In the genomic region with DNA sequence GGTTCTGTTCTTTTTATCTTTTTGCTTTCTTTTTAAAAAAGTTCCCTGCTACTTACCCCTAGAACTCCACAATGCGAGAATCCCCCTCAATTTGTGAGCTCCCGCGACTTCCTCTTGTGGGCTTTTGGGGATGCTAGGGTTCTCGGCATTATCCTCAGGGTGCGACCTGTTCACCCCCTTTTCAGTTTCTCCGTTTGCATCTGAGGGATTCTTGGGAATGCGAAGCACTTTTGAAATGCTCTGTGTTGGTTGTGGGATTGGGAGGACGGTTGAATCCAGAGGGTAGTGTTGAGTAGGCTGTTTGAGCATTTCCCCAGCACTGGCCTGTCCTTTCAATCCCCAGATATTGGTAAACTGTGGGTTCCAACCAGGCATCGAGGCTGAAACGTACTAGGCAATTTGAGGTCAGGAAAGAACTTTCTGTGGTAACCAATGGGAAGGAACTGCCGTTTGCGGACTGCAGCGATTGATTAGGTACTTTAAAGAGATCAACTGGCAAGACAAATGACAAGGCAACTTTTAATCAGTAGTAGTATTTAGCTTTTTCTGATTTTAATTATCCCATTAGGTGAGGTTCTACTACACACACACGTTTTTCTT, we compare ENCODE assay signal across 1 cellular context.
A peak's percentile ranks its signal among the peaks of the same experiment; 100 is the strongest.
TF ChIP-seq lines count a peak whose summit lies in the region.

No MANE protein-coding gene starts in this region.

TF ChIP-seq in HepG2, 621 proteins besides CTCF, POLR2A, EP300 and RAD21 (continued from another document and continues in another):
- TF ChIP-seq, protein P1, sequence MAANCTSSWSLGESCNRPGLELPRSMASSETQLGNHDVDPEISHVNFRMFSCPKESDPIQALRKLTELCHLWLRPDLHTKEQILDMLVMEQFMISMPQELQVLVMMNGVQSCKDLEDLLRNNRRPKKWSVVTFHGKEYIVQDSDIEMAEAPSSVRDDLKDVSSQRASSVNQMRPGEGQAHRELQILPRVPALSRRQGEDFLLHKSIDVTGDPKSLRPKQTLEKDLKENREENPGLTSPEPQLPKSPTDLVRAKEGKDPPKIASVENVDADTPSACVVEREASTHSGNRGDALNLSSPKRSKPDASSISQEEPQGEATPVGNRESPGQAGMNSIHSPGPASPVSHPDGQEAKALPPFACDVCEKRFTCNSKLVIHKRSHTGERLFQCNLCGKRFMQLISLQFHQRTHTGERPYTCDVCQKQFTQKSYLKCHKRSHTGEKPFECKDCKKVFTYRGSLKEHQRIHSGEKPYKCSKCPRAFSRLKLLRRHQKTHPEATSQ (CRISPR knock-in tag; IDR thresholded peaks at IDR 0.05; ENCODE audit: borderline replicate concordance): no peak
- TF ChIP-seq MAFG (CRISPR knock-in tag; IDR thresholded peaks at IDR 0.05) (no peak), POLR2AphosphoS5 (IDR thresholded peaks at IDR 0.05; ENCODE audit: low read depth, low read length) (peak; percentile 52; the same call in 1 of the 2 replicates), ZNF670 (CRISPR knock-in tag; IDR thresholded peaks at IDR 0.05; ENCODE audit: borderline replicate concordance) (no peak), TP53 (CRISPR knock-in tag; conservative IDR thresholded peaks at IDR 0.05) (0 out of 2 replicates have a peak, but pooled peaks have one; percentile 11), ZNF816 (CRISPR knock-in tag; IDR thresholded peaks at IDR 0.05; ENCODE audit: borderline replicate concordance) (0 out of 2 replicates have a peak, but pooled peaks have one; percentile 40), JDP2 (CRISPR knock-in tag; IDR thresholded peaks at IDR 0.05; ENCODE audit: borderline replicate concordance) (no peak), NFYB (CRISPR knock-in tag; IDR thresholded peaks at IDR 0.05) (peak; percentile 58), NFATC3 (CRISPR knock-in tag; IDR thresholded peaks at IDR 0.05) (no peak), MXI1 (IDR thresholded peaks at IDR 0.05; ENCODE audit: borderline replicate concordance, low read depth, low read length) (no peak; the same call in 2 of the 3 replicates), ZNF589 (CRISPR knock-in tag; conservative IDR thresholded peaks at IDR 0.05) (no peak), FOXA1 (IDR thresholded peaks at IDR 0.05) (no peak), FOXA1 (CRISPR knock-in tag; IDR thresholded peaks at IDR 0.05) (no peak), SIX1 (CRISPR knock-in tag; IDR thresholded peaks at IDR 0.05; ENCODE audit: borderline replicate concordance) (no peak), NFKB2 (CRISPR knock-in tag; IDR thresholded peaks at IDR 0.05; ENCODE audit: borderline replicate concordance) (no peak), MED8 (CRISPR knock-in tag; IDR thresholded peaks at IDR 0.05; ENCODE audit: insufficient replicate concordance) (no peak), HNRNPH1 (optimal IDR thresholded peaks at IDR 0.05; ENCODE audit: low read depth, low read length) (no peak), NR2F1 (CRISPR knock-in tag; IDR thresholded peaks at IDR 0.05) (0 out of 4 replicates have a peak, but pooled peaks of 1 of the 2 experiments have one; percentile 10), HNRNPL (IDR thresholded peaks at IDR 0.05; ENCODE audit: low read depth, low read length) (no peak), ZNF251 (CRISPR knock-in tag; IDR thresholded peaks at IDR 0.05) (no peak), DNMT3B (CRISPR knock-in tag; conservative IDR thresholded peaks at IDR 0.05) (0 out of 2 replicates have a peak, but pooled peaks have one; percentile 48), ELF3 (CRISPR knock-in tag; IDR thresholded peaks at IDR 0.05) (no peak), ATF7 (IDR thresholded peaks at IDR 0.05) (no peak), ATF7 (CRISPR knock-in tag; IDR thresholded peaks at IDR 0.05) (no peak), ZNF205 (CRISPR knock-in tag; IDR thresholded peaks at IDR 0.05) (no peak), ZNF747 (CRISPR knock-in tag; IDR thresholded peaks at IDR 0.05; ENCODE audit: borderline replicate concordance) (peak; percentile 46; the same call in 1 of the 2 replicates), CREM (IDR thresholded peaks at IDR 0.05) (no peak), CREM (CRISPR knock-in tag; IDR thresholded peaks at IDR 0.05) (no peak), MAF1 (CRISPR knock-in tag; IDR thresholded peaks at IDR 0.05; ENCODE audit: borderline replicate concordance) (no peak)
- TF ChIP-seq, protein P2, sequence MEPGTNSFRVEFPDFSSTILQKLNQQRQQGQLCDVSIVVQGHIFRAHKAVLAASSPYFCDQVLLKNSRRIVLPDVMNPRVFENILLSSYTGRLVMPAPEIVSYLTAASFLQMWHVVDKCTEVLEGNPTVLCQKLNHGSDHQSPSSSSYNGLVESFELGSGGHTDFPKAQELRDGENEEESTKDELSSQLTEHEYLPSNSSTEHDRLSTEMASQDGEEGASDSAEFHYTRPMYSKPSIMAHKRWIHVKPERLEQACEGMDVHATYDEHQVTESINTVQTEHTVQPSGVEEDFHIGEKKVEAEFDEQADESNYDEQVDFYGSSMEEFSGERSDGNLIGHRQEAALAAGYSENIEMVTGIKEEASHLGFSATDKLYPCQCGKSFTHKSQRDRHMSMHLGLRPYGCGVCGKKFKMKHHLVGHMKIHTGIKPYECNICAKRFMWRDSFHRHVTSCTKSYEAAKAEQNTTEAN (CRISPR knock-in tag; conservative IDR thresholded peaks at IDR 0.05): no peak
- TF ChIP-seq, protein P3, sequence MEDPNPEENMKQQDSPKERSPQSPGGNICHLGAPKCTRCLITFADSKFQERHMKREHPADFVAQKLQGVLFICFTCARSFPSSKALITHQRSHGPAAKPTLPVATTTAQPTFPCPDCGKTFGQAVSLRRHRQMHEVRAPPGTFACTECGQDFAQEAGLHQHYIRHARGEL (CRISPR knock-in tag; IDR thresholded peaks at IDR 0.05): no peak
- TF ChIP-seq, protein P4, sequence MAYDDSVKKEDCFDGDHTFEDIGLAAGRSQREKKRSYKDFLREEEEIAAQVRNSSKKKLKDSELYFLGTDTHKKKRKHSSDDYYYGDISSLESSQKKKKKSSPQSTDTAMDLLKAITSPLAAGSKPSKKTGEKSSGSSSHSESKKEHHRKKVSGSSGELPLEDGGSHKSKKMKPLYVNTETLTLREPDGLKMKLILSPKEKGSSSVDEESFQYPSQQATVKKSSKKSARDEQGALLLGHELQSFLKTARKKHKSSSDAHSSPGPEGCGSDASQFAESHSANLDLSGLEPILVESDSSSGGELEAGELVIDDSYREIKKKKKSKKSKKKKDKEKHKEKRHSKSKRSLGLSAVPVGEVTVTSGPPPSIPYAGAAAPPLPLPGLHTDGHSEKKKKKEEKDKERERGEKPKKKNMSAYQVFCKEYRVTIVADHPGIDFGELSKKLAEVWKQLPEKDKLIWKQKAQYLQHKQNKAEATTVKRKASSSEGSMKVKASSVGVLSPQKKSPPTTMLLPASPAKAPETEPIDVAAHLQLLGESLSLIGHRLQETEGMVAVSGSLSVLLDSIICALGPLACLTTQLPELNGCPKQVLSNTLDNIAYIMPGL (CRISPR knock-in tag; IDR thresholded peaks at IDR 0.05; ENCODE audit: borderline replicate concordance in 1 of 2, low read depth in 1 of 2): 0 out of 4 replicates have a peak, but pooled peaks of 1 of the 2 experiments have one; percentile 1
- TF ChIP-seq, protein P5, sequence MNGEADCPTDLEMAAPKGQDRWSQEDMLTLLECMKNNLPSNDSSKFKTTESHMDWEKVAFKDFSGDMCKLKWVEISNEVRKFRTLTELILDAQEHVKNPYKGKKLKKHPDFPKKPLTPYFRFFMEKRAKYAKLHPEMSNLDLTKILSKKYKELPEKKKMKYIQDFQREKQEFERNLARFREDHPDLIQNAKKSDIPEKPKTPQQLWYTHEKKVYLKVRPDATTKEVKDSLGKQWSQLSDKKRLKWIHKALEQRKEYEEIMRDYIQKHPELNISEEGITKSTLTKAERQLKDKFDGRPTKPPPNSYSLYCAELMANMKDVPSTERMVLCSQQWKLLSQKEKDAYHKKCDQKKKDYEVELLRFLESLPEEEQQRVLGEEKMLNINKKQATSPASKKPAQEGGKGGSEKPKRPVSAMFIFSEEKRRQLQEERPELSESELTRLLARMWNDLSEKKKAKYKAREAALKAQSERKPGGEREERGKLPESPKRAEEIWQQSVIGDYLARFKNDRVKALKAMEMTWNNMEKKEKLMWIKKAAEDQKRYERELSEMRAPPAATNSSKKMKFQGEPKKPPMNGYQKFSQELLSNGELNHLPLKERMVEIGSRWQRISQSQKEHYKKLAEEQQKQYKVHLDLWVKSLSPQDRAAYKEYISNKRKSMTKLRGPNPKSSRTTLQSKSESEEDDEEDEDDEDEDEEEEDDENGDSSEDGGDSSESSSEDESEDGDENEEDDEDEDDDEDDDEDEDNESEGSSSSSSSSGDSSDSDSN (CRISPR knock-in tag; IDR thresholded peaks at IDR 0.05): no peak
- TF ChIP-seq, protein P6, sequence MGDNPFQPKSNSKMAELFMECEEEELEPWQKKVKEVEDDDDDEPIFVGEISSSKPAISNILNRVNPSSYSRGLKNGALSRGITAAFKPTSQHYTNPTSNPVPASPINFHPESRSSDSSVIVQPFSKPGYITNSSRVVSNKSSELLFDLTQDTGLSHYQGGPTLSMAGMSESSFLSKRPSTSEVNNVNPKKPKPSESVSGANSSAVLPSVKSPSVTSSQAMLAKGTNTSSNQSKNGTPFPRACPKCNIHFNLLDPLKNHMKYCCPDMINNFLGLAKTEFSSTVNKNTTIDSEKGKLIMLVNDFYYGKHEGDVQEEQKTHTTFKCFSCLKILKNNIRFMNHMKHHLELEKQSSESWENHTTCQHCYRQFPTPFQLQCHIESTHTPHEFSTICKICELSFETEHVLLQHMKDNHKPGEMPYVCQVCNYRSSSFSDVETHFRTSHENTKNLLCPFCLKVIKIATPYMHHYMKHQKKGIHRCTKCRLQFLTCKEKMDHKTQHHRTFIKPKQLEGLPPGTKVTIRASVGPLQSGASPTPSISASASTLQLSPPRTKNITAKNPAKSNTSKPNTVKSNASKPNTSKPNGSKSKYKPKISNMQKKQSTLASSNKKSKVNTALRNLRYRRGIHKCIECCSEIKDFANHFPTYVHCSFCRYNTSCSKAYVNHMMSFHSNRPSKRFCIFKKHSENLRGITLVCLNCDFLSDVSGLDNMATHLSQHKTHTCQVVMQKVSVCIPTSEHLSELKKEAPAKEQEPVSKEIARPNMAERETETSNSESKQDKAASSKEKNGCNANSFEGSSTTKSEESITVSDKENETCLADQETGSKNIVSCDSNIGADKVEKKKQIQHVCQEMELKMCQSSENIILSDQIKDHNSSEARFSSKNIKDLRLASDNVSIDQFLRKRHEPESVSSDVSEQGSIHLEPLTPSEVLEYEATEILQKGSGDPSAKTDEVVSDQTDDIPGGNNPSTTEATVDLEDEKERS (CRISPR knock-in tag; IDR thresholded peaks at IDR 0.05): no peak
- TF ChIP-seq, protein P7, sequence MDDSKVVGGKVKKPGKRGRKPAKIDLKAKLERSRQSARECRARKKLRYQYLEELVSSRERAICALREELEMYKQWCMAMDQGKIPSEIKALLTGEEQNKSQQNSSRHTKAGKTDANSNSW (CRISPR knock-in tag; IDR thresholded peaks at IDR 0.05; ENCODE audit: borderline replicate concordance): 0 out of 2 replicates have a peak, but pooled peaks have one; percentile 25
- TF ChIP-seq, protein P8, sequence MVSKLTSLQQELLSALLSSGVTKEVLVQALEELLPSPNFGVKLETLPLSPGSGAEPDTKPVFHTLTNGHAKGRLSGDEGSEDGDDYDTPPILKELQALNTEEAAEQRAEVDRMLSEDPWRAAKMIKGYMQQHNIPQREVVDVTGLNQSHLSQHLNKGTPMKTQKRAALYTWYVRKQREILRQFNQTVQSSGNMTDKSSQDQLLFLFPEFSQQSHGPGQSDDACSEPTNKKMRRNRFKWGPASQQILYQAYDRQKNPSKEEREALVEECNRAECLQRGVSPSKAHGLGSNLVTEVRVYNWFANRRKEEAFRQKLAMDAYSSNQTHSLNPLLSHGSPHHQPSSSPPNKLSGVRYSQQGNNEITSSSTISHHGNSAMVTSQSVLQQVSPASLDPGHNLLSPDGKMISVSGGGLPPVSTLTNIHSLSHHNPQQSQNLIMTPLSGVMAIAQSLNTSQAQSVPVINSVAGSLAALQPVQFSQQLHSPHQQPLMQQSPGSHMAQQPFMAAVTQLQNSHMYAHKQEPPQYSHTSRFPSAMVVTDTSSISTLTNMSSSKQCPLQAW (CRISPR knock-in tag; IDR thresholded peaks at IDR 0.05): 0 out of 2 replicates have a peak, but pooled peaks have one; percentile 5
- TF ChIP-seq, protein P9, sequence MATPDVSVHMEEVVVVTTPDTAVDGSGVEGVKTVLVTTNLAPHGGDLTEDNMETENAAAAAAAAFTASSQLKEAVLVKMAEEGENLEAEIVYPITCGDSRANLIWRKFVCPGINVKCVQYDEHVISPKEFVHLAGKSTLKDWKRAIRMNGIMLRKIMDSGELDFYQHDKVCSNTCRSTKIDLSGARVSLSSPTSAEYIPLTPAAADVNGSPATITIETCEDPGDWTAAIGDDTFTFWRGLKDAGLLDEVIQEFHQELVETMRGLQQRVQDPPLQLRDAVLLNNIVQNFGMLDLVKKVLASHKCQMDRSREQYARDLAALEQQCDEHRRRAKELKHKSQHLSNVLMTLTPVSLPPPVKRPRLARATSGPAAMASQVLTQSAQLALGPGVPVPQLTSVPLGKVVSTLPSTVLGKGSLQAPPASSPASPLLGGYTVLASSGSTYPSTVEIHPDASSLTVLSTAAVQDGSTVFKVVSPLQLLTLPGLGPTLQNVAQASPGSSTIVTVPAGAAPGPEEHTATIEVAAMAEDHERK (CRISPR knock-in tag; IDR thresholded peaks at IDR 0.05; ENCODE audit: low read depth): 0 out of 2 replicates have a peak, but pooled peaks have one; percentile 2
- TF ChIP-seq, protein P10, sequence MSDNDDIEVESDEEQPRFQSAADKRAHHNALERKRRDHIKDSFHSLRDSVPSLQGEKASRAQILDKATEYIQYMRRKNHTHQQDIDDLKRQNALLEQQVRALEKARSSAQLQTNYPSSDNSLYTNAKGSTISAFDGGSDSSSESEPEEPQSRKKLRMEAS (IDR thresholded peaks at IDR 0.05): 0 out of 2 replicates have a peak, but pooled peaks have one; percentile 21
- TF ChIP-seq, protein P11, sequence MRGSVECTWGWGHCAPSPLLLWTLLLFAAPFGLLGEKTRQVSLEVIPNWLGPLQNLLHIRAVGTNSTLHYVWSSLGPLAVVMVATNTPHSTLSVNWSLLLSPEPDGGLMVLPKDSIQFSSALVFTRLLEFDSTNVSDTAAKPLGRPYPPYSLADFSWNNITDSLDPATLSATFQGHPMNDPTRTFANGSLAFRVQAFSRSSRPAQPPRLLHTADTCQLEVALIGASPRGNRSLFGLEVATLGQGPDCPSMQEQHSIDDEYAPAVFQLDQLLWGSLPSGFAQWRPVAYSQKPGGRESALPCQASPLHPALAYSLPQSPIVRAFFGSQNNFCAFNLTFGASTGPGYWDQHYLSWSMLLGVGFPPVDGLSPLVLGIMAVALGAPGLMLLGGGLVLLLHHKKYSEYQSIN (CRISPR knock-in tag; IDR thresholded peaks at IDR 0.05; ENCODE audit: borderline replicate concordance): no peak
